Comparison of ENCODE assay signal across 13 cellular contexts in the genomic region with DNA sequence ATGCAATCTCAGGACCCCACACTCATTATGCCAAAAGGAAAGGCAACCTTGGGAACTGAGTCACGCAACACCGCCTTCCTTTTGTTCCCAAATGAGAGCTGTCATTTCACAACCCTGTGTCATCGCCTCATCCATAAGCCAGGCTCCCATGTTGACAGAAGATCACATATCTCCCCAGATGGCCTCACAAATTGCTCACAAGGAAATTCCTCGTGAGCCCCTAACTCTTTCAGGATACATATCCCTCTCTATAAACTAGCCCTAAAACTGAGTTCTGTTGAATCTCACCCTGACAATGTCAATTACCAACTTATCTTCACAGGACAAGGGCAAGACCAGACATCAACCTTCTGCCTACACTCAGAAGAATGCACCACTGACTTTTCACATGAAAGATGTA. TPM values are rescaled to one million over a fixed set of nuclear protein-coding genes. Genes with fewer than 3 reads are reported as not detected.
DNase-seq lines count a peak whose midpoint lies in the region; FAIRE-seq and TF ChIP-seq lines count a peak whose summit lies in the region.
"Had no signal": no experiment of that assay in that cellular context is flagged by ENCODE, and none has a peak within 500 bp of the region (broad histone marks: within the 10 kb centered on the region; RNA-seq: fewer than 3 reads in every experiment).

No MANE protein-coding gene starts in this region.

- H3K18ac ChIP-seq in mesenchymal stem cell (ENCODE audit: low read depth in 1 of 2, low read length in 2 of 2): no peak overlapping the region

- H2BK12ac ChIP-seq in mesenchymal stem cell (ENCODE audit: low read length in 2 of 2): peak overlapping the region in 1 of 2 experiments; percentile 28

- no peak for TF ChIP-seq CTCF in type B pancreatic cell (conservative IDR thresholded peaks at IDR 0.05)

- H2AFZ ChIP-seq in mesenchymal stem cell (ENCODE audit: low read depth, low read length): no peak overlapping the region

- peak overlapping the region; percentile 45 for H3K4me3 Mint-ChIP-seq in type B pancreatic cell

- no peak overlapping the region for H3K27ac ChIP-seq in mesenchymal stem cell (ENCODE audit: low read length, poor library complexity, severe bottlenecking)

- no peak overlapping the region for H2BK120ac ChIP-seq in mesenchymal stem cell (ENCODE audit: low read depth, low read length)

- H3K4me1 ChIP-seq in mesenchymal stem cell (ENCODE audit: control insufficient read depth, insufficient read depth, low read depth, low read length): no peaks in the 10 kb centered on the region

- no peak overlapping the region for H2BK15ac ChIP-seq in mesenchymal stem cell (ENCODE audit: low read depth, poor library complexity, severe bottlenecking)

- H3K9me3 ChIP-seq in mesenchymal stem cell (ENCODE audit: control insufficient read depth, low read length): no peaks in the 10 kb centered on the region

- H3K27me3 Mint-ChIP-seq in type B pancreatic cell: peaks cover 3% of the 10 kb centered on the region

- no peak overlapping the region for H2AK5ac ChIP-seq in mesenchymal stem cell (ENCODE audit: low read length, severe bottlenecking)

- H3K23ac ChIP-seq in mesenchymal stem cell (ENCODE audit: low read length in 2 of 2): no peak overlapping the region

- peak; percentile 46 for DNase-seq in NCI-H345 (lab: John Stamatoyannopoulos, UW)
- no peak for DNase-seq in NCI-H345 treated with DMSO at 0.1 percent for 48 hours (lab: John Stamatoyannopoulos, UW; ENCODE audit: unreplicated experiment)
- DNase-seq in NCI-H2171 treated with DMSO at 0.1 percent for 48 hours (lab: John Stamatoyannopoulos, UW): peak; percentile 74
- peak; percentile 49 for DNase-seq in mesenchymal stem cell
- no peak for DNase-seq in type B pancreatic cell (ENCODE audit: extremely low spot score, unreplicated experiment)
- DNase-seq in GM12892 (ENCODE audit: insufficient read length): no peak
- DNase-seq in occipital lobe (lab: John Stamatoyannopoulos, UW): no peak
- DNase-seq in GF-D8 (lab: John Stamatoyannopoulos, UW): no peak
- DNase-seq: Calu3, NCI-H1694 treated with DMSO at 0.1 percent for 48 hours, NCI-H526 treated with DMSO at 0.1 percent for 48 hours had no signal

- no peak overlapping the region for H3K14ac ChIP-seq in mesenchymal stem cell (ENCODE audit: low read length in 2 of 2)

- H3K79me1 ChIP-seq in mesenchymal stem cell (replicated peaks; ENCODE audit: low read length, poor library complexity, severe bottlenecking): no peaks in the 10 kb centered on the region

- peak overlapping the region; percentile 21 to 77 for H3K4ac ChIP-seq in mesenchymal stem cell (ENCODE audit: low read depth in 1 of 2, low read length in 2 of 2)

- H3K4me3 ChIP-seq in mesenchymal stem cell (ENCODE audit: insufficient read depth in 1 of 2, low read depth in 1 of 2, low read length in 2 of 2): no peak overlapping the region
- H3K4me3 ChIP-seq: K562 had no signal

- no peak overlapping the region for H4K91ac ChIP-seq in mesenchymal stem cell (ENCODE audit: low read length)

- WGBS in mesenchymal stem cell: 57% methylated on average over 4 of the region's 4 CpGs

- H3K27ac Mint-ChIP-seq in type B pancreatic cell: peak overlapping the region; percentile 52

- no peak overlapping the region for H3K9ac ChIP-seq in mesenchymal stem cell (ENCODE audit: low read length)

- H3K36me3 Mint-ChIP-seq in type B pancreatic cell: no peaks in the 10 kb centered on the region

- H3K9me3 Mint-ChIP-seq in type B pancreatic cell: no peaks in the 10 kb centered on the region

- H3K4me2 ChIP-seq in mesenchymal stem cell (ENCODE audit: low read length, poor library complexity, severe bottlenecking): no peak overlapping the region

- H3K27me3 ChIP-seq in mesenchymal stem cell (ENCODE audit: control insufficient read depth in 1 of 2, insufficient read depth in 1 of 2, low read length in 2 of 2): peaks cover 23 to 42% of the 10 kb centered on the region in 2 experiments

- peak overlapping the region; percentile 47 for H4K8ac ChIP-seq in mesenchymal stem cell (ENCODE audit: low read length)

- no peaks in the 10 kb centered on the region for H3K36me3 ChIP-seq in mesenchymal stem cell (ENCODE audit: control insufficient read depth in 1 of 2, insufficient read depth in 2 of 2, low read depth in 1 of 2, low read length in 2 of 2)

- no peak for FAIRE-seq in GM12892 (lab: Jason Lieb, UNC)
- FAIRE-seq: A204.1, K562 had no signal

- TF ChIP-seq POLR2A in GM12892 (IDR thresholded peaks at IDR 0.05; ENCODE audit: low read depth, low read length): no peak

- H3K4me1 Mint-ChIP-seq in type B pancreatic cell (ENCODE audit: unreplicated experiment): peaks cover 37% of the 10 kb centered on the region

- no peak overlapping the region for H2BK5ac ChIP-seq in mesenchymal stem cell (ENCODE audit: low read depth, low read length, poor library complexity, severe bottlenecking)

RNA-seq across cellular contexts. Expression of a gene that starts 22.6 kb away (rescaled TPM):
- 138 TPM for polyA plus RNA-seq in mesenchymal stem cell (2013, experiment 1 of 2)
- 139 TPM for polyA plus RNA-seq in mesenchymal stem cell (2013, experiment 2 of 2)
- 17.6 and 44.7 TPM in 2 replicates for total RNA-seq in type B pancreatic cell (ENCODE audit: low replicate concordance)
- polyA plus RNA-seq in GM12892 (2012; ENCODE audit: missing spikeins): not detected
- 12.8 TPM for total RNA-seq in occipital lobe
- total RNA-seq: Calu3, K562 had no signal
- polyA plus RNA-seq: K562 had no signal

Comparison
In these comparisons a context has a peak if more than half of its experiments do, and no peak if none do; other contexts are left out.
1. DNase-seq: peak in NCI-H345 (single experiment), NCI-H2171 treated with DMSO at 0.1 percent for 48 hours (single experiment) and mesenchymal stem cell (single experiment); none in NCI-H345 treated with DMSO at 0.1 percent for 48 hours (single experiment), type B pancreatic cell (single experiment), GM12892 (single experiment), occipital lobe (single experiment) and GF-D8 (single experiment).